10 cellular contexts compared by ENCODE assay signal in the genomic region with DNA sequence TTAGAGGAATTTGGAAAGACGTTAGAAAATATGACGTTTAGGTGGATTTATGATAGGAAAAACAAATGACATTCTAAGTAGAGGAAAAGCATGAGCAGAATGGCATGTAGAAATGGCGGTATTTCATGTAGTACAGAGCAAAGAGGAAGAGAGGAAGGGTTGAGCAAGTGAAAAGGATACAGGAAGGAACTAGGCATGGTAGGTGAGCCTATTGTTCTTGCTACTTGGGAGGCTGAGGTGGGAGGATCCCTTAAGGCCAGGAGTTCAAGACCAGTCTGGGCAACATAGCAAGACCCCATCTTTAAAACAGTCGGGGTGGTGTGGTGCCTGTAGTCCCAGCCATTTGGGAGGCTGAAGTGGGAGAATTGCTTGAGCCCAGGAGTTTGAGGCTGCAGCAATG. TPM values are rescaled to one million over a fixed set of nuclear protein-coding genes. Genes with fewer than 3 reads are reported as not detected.
DNase-seq lines count a peak whose midpoint lies in the region; ATAC-seq, FAIRE-seq and TF ChIP-seq lines count a peak whose summit lies in the region.
"Had no signal": no experiment of that assay in that cellular context is flagged by ENCODE, and none has a peak within 500 bp of the region (broad histone marks: within the 10 kb centered on the region; RNA-seq: fewer than 3 reads in every experiment).

No MANE protein-coding gene starts in this region.

- H3K9me3 Mint-ChIP-seq in Calu3 (ENCODE audit: low read depth, unreplicated experiment) = peaks cover 2% of the 10 kb centered on the region
- no peaks in the 10 kb centered on the region for H3K9me3 Mint-ChIP-seq in nephron progenitor cell

- no peaks in the 10 kb centered on the region for H3F3A ChIP-seq in Loucy (ENCODE audit: low read depth)

- H3K4me3 Mint-ChIP-seq in Calu3 (ENCODE audit: low read depth, unreplicated experiment) (peak overlapping the region; percentile 84), nephron progenitor cell (peak overlapping the region; percentile 98)

- H3K27me3 ChIP-seq in Loucy (ENCODE audit: insufficient read depth, low read length, poor library complexity, severe bottlenecking) (no peaks in the 10 kb centered on the region), GM12878 (replicated peaks in 1 of 2; ENCODE audit: control insufficient read depth in 2 of 2, insufficient read depth in 2 of 2, low read length in 1 of 2) (no peaks in the 10 kb centered on the region)

- H3K4me3 ChIP-seq in Loucy (ENCODE audit: low read length, poor library complexity, severe bottlenecking) (peak overlapping the region; percentile 94), GM12878 (peak overlapping the region; percentile 92)

- peak overlapping the region; percentile 79 for H3K4me2 ChIP-seq in Loucy (ENCODE audit: low read depth, low read length, poor library complexity, severe bottlenecking)
- peak overlapping the region; percentile 72; the same call in 1 of the 2 replicates for H3K4me2 ChIP-seq in GM12878 (ENCODE audit: control insufficient read depth, insufficient read depth)

- H3K9ac ChIP-seq in Loucy (ENCODE audit: low read depth, low read length, poor library complexity, severe bottlenecking) (peak overlapping the region; percentile 91), GM12878 (ENCODE audit: control insufficient read depth, insufficient read depth, low read length) (no peak overlapping the region; the same call in 1 of the 2 replicates)

- CTCF ChIA-PET in Calu3 (lab: Charles Lee) (no interaction called here), GM12878 (lab: Yijun Ruan, JAX) (interaction anchor here (0.7 to 1.1 kb wide), 2 partner anchors 35 to 1742 kb away, joined by 3 to 4 read pairs; no protein-coding TSS in a partner anchor)

- H3K9me2 ChIP-seq in Loucy (replicated peaks; ENCODE audit: low read depth, low read length) = no peaks in the 10 kb centered on the region

- H3K36me3 ChIP-seq in Loucy (ENCODE audit: insufficient read depth, low read length) (no peaks in the 10 kb centered on the region), GM12878 (ENCODE audit: control insufficient read depth in 2 of 2, insufficient read depth in 2 of 2, low read length in 1 of 2) (no peaks in the 10 kb centered on the region; a peak in 1 of 4 replicates)

- RAD21 ChIA-PET in GM12878 (lab: Charles Lee; ENCODE audit: unreplicated experiment) = no interaction called here

- H3K4me1 ChIP-seq in Loucy (ENCODE audit: insufficient read depth, low read length, poor library complexity, severe bottlenecking) (peaks cover 27% of the 10 kb centered on the region), GM12878 (ENCODE audit: control insufficient read depth, insufficient read depth, low read length) (peaks cover 6% of the 10 kb centered on the region; the same call in 1 of the 2 replicates)

- H2AFZ ChIP-seq in Loucy (ENCODE audit: low read length) = no peak overlapping the region
- no peak overlapping the region for H2AFZ ChIP-seq in GM12878 (ENCODE audit: control insufficient read depth, low read depth, low read length)

- ATAC-seq in GM12878 (peak; percentile 10; the same call in 2 of the 3 replicates), HG03378 (IDR thresholded peaks at IDR 0.05; ENCODE audit: unreplicated experiment) (no peak)

- no peak for TF ChIP-seq RAD21 in GM12878 (IDR thresholded peaks at IDR 0.05; ENCODE audit: insufficient read depth, low read depth, low read length)

- H3K9me3 ChIP-seq in Loucy (ENCODE audit: insufficient read depth, low read depth, low read length) = no peaks in the 10 kb centered on the region
- H3K9me3 ChIP-seq in GM12878 (replicated peaks; ENCODE audit: control insufficient read depth, insufficient read depth, low read length) = no peaks in the 10 kb centered on the region; the same call in 2 of the 3 replicates

- SMC1A ChIA-PET in GM12878 (lab: Charles Lee; ENCODE audit: uncharacterized antibody, unreplicated experiment) = interaction anchor here (0.7 kb wide), 1 partner anchor 72 kb away, joined by 3 read pairs; no protein-coding TSS in a partner anchor

- H3K79me2 ChIP-seq in Loucy (ENCODE audit: insufficient read depth, low read length) (peaks cover 36% of the 10 kb centered on the region), GM12878 (ENCODE audit: control insufficient read depth, insufficient read depth, low read length) (peaks cover 29% of the 10 kb centered on the region)

- H3K27ac Mint-ChIP-seq in Calu3 (ENCODE audit: unreplicated experiment) = no peak overlapping the region
- H3K27ac Mint-ChIP-seq in nephron progenitor cell = no peak overlapping the region

- no peak for FAIRE-seq in GM12878 (lab: Jason Lieb, UNC)
- FAIRE-seq: TTC549 had no signal

- TF ChIP-seq POLR2A in GM12878 (IDR thresholded peaks at IDR 0.05; ENCODE audit: low read depth, low read length) = no peak

- peaks cover 9% of the 10 kb centered on the region for H4K20me1 ChIP-seq in Loucy (ENCODE audit: insufficient read depth, low read length, poor library complexity, severe bottlenecking)
- H4K20me1 ChIP-seq in GM12878 (ENCODE audit: control insufficient read depth, insufficient read depth) = no peaks in the 10 kb centered on the region

- DNase-seq in Calu3 (no peak), GM12878 (ENCODE audit: low read depth, low spot score) (no peak), nephron progenitor cell (no peak), caudate nucleus (lab: John Stamatoyannopoulos, UW) (no peak), GM19238 (ENCODE audit: insufficient read length, low spot score) (no peak), posterior cingulate gyrus (no peak)
- DNase-seq: HCEC 1CT had no signal

- intact Hi-C loops in Calu3 (cut with micrococcal nuclease; ENCODE audit: unreplicated experiment) = loop anchor here (5.0 kb wide), 1 partner anchor 65 kb away; no protein-coding TSS in a partner anchor
- intact Hi-C loops in GM12878 (cut with micrococcal nuclease; ENCODE audit: unreplicated experiment) = no loop called here
- intact Hi-C loops in posterior cingulate gyrus (cut with DNase I) = loop anchor here (5.0 to 10.0 kb wide), 2 partner anchors 80 to 247 kb away; a partner anchor contains a TSS

- peaks cover 27% of the 10 kb centered on the region for H3K36me3 Mint-ChIP-seq in Calu3 (ENCODE audit: insufficient read depth, unreplicated experiment)
- peaks cover 19% of the 10 kb centered on the region for H3K36me3 Mint-ChIP-seq in nephron progenitor cell (ENCODE audit: low read depth)

- TF ChIP-seq CTCF in Calu3 (IDR thresholded peaks at IDR 0.05; ENCODE audit: unreplicated experiment) (no peak), Loucy (conservative IDR thresholded peaks at IDR 0.05; ENCODE audit: low read length) (no peak), GM12878 (IDR thresholded peaks at IDR 0.05 in 2 of 3, conservative IDR thresholded peaks at IDR 0.05 in 1 of 3; ENCODE audit: control insufficient read depth in 2 of 3, extremely low read depth in 1 of 3, insufficient read depth in 1 of 3, low read depth in 3 of 3, low read length in 3 of 3) (no peak), nephron progenitor cell (IDR thresholded peaks at IDR 0.05) (no peak)

- H3K27ac ChIP-seq in GM12878 (ENCODE audit: control insufficient read depth, insufficient read depth) = no peak overlapping the region
- no peak overlapping the region for H3K27ac ChIP-seq in caudate nucleus (ENCODE audit: low read depth, low read length)

- in situ Hi-C loops in GM12878 (cut with MboI) = loop anchor here (5.0 kb wide), 1 partner anchor 55 kb away; a partner anchor contains a TSS

- no peaks in the 10 kb centered on the region for H3K27me3 Mint-ChIP-seq in Calu3 (ENCODE audit: unreplicated experiment)
- H3K27me3 Mint-ChIP-seq in nephron progenitor cell (ENCODE audit: low read depth, poor library complexity) = no peaks in the 10 kb centered on the region

- WGBS in GM12878 (ENCODE audit: insufficient coverage, insufficient replicate concordance, low lambda C conversion rate, missing lambda C conversion rate) = 58% methylated on average over 4 of the region's 4 CpGs

- TF ChIP-seq EP300 in GM12878 (IDR thresholded peaks at IDR 0.05; ENCODE audit: borderline replicate concordance in 1 of 2, control insufficient read depth in 1 of 2, low read depth in 2 of 2, low read length in 2 of 2) = no peak

- BruUV-seq in Calu3 (replicated peaks; lab: Mats Ljungman, UMichigan) = no TSS peak
- no TSS peak for BruUV-seq in GM12878 (replicated peaks; lab: Mats Ljungman, UMichigan)

- H3K4me1 Mint-ChIP-seq in Calu3 (ENCODE audit: low read depth, unreplicated experiment) = peaks cover 17% of the 10 kb centered on the region
- H3K4me1 Mint-ChIP-seq in nephron progenitor cell = peaks cover 22% of the 10 kb centered on the region

- POLR2A ChIA-PET in GM12878 (lab: Charles Lee) = interaction anchor here (0.7 kb wide), 1 partner anchor 106 kb away, joined by 3 read pairs; no protein-coding TSS in a partner anchor

RNA-seq across cellular contexts. Expression of a gene that starts 1.2 kb away (rescaled TPM):
- total RNA-seq in Calu3 (2022) (22.5 and 25.0 TPM in 2 replicates), GM12878 (2014; rRNA removed) (10.1 and 14.1 TPM in 2 replicates), GM12878 (2014; rRNA removed; fragmentation: Illumina TruSeq; extraction: Trizol) (20.6 and 24.0 TPM in 2 replicates), GM12878 (2021) (26.6 and 33.5 TPM in 2 replicates)
- total RNA-seq in GM12878 (2013; cell fraction: nucleolus; rRNA removed) = 128 and 133 TPM in 2 replicates
- 5.4 TPM for polyA plus RNA-seq in GM12878 (2011; ENCODE audit: low read depth)
- polyA plus RNA-seq in GM12878 (2011; rRNA removed) (34.1 and 67.9 TPM in 2 replicates), GM12878 (2014; fragmentation: Illumina TruSeq; extraction: Trizol) (38.0 and 48.6 TPM in 2 replicates), GM12878 (2014; fragmentation: Nextera tagmentation; extraction: Ambion mirVana) (10 to 100 TPM; 29.4 to 32.5 TPM), GM12878 (2014; rRNA removed) (11.2 and 11.3 TPM in 2 replicates), GM12878 (2016; fragmentation: Nextera tagmentation; extraction: Ambion mirVana) (10 to 100 TPM; 38.7 to 41.0 TPM)
- 8.4 and 10.8 TPM in 2 replicates for polyA plus RNA-seq in GM12878 (2011; cell fraction: cytosol; rRNA removed)
- 19.0 and 21.8 TPM in 2 replicates for polyA plus RNA-seq in GM12878 (2011; cell fraction: nucleus; rRNA removed)
- 11.9 and 18.1 TPM in 2 replicates for polyA plus RNA-seq in GM12878 (2012)
- 7.1 and 17.0 TPM in 2 replicates for polyA minus RNA-seq in GM12878 (2011; rRNA and poly(A)+ RNA removed)
- polyA minus RNA-seq in GM12878 (2011; cell fraction: cytosol; rRNA and poly(A)+ RNA removed) = 3.5 and 7.6 TPM in 2 replicates
- 13.8 and 16.4 TPM in 2 replicates for polyA minus RNA-seq in GM12878 (2011; cell fraction: nucleus; rRNA and poly(A)+ RNA removed)

RNA-seq across cellular contexts. Expression of a gene that starts 26.7 kb away (rescaled TPM):
- not detected in 2 replicates for total RNA-seq in Calu3 (2022)
- not detected in 2 replicates for total RNA-seq in GM12878 (2013; cell fraction: nucleolus; rRNA removed)
- not detected in 2 replicates for total RNA-seq in GM12878 (2014; rRNA removed)
- not detected in 2 replicates for total RNA-seq in GM12878 (2014; rRNA removed; fragmentation: Illumina TruSeq; extraction: Trizol)
- not detected in 2 replicates for total RNA-seq in GM12878 (2021)
- not detected for polyA plus RNA-seq in GM12878 (2011; ENCODE audit: low read depth)
- polyA plus RNA-seq in GM12878 (2011; rRNA removed) = not detected in 2 replicates
- polyA plus RNA-seq in GM12878 (2011; cell fraction: cytosol; rRNA removed) = not detected in 2 replicates
- not detected in 2 replicates for polyA plus RNA-seq in GM12878 (2011; cell fraction: nucleus; rRNA removed)
- not detected in 2 replicates for polyA plus RNA-seq in GM12878 (2012)
- not detected in 2 replicates for polyA plus RNA-seq in GM12878 (2014; fragmentation: Illumina TruSeq; extraction: Trizol)
- not detected for polyA plus RNA-seq in GM12878 (2014; fragmentation: Nextera tagmentation; extraction: Ambion mirVana)
- polyA plus RNA-seq in GM12878 (2014; rRNA removed) = not detected in 2 replicates
- not detected for polyA plus RNA-seq in GM12878 (2016; fragmentation: Nextera tagmentation; extraction: Ambion mirVana)
- polyA minus RNA-seq in GM12878 (2011; rRNA and poly(A)+ RNA removed) = not detected in 2 replicates
- polyA minus RNA-seq in GM12878 (2011; cell fraction: cytosol; rRNA and poly(A)+ RNA removed) = not detected in 2 replicates
- polyA minus RNA-seq in GM12878 (2011; cell fraction: nucleus; rRNA and poly(A)+ RNA removed) = not detected in 2 replicates

RNA-seq across cellular contexts. Expression of a gene that starts 55.5 kb away (rescaled TPM):
- total RNA-seq in Calu3 (2022) = 37.3 and 42.5 TPM in 2 replicates
- total RNA-seq in GM12878 (2013; cell fraction: nucleolus; rRNA removed) = 96.7 and 103 TPM in 2 replicates
- 7.0 and 10.4 TPM in 2 replicates for total RNA-seq in GM12878 (2014; rRNA removed)
- 5.8 and 6.4 TPM in 2 replicates for total RNA-seq in GM12878 (2014; rRNA removed; fragmentation: Illumina TruSeq; extraction: Trizol)
- total RNA-seq in GM12878 (2021) = 6.0 and 6.5 TPM in 2 replicates
- 1.4 TPM for polyA plus RNA-seq in GM12878 (2011; ENCODE audit: low read depth)
- polyA plus RNA-seq in GM12878 (2011; rRNA removed) = 38.9 and 41.1 TPM in 2 replicates
- polyA plus RNA-seq in GM12878 (2011; cell fraction: cytosol; rRNA removed) = 36.3 and 43.2 TPM in 2 replicates
- polyA plus RNA-seq in GM12878 (2011; cell fraction: nucleus; rRNA removed) = 30.3 and 51.4 TPM in 2 replicates
- polyA plus RNA-seq in GM12878 (2012) = 2.5 and 6.7 TPM in 2 replicates
- polyA plus RNA-seq in GM12878 (2014; fragmentation: Illumina TruSeq; extraction: Trizol) = 6.2 and 6.7 TPM in 2 replicates
- polyA plus RNA-seq in GM12878 (2014; fragmentation: Nextera tagmentation; extraction: Ambion mirVana) = 1 to 10 TPM; 3.1 to 5.6 TPM
- polyA plus RNA-seq in GM12878 (2014; rRNA removed) = 5.6 and 7.1 TPM in 2 replicates
- 1 to 10 TPM; 7.0 to 7.4 TPM for polyA plus RNA-seq in GM12878 (2016; fragmentation: Nextera tagmentation; extraction: Ambion mirVana)
- polyA minus RNA-seq in GM12878 (2011; rRNA and poly(A)+ RNA removed) = 83.7 and 88.9 TPM in 2 replicates
- 9.2 and 15.7 TPM in 2 replicates for polyA minus RNA-seq in GM12878 (2011; cell fraction: cytosol; rRNA and poly(A)+ RNA removed)
- 29.3 and 42.8 TPM in 2 replicates for polyA minus RNA-seq in GM12878 (2011; cell fraction: nucleus; rRNA and poly(A)+ RNA removed)
